ENCODE assay signal across 8 cellular contexts in the genomic region with DNA sequence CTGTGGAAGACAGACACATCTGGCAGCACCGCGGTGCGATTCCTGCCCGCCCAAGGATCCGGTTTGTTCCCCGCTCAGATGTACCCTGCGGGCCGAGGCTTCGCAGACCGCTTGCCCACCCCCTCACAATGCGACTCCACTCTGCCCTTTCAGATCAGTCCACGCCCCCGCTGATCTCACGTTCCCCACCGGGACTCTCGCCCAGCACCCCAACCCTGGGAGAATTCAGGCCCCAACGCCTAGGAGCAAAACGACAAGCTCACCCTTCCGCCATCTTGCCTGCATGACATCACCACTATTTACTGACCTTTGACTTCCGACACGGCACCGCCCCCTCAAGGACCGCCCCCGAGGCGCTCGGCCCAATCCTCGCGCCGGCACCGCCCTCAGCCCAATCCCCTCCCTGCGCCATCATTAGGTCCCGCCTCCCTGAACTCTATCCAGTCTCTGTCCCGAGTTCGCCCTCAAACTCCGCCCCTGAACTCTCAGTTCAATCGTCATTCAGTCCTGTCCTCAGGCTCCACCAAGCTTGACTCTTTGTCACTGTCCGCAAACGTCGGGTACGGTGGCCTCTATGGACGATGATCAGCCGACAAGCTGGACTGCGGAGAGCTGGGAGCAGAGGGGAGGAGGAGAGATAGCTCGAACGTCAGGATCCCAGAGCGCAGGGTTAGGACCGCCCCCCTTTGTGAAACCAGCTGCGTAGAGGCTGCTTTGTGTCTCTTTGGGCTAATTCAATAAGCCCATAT. TPM values are rescaled to one million over a fixed set of nuclear protein-coding genes. Genes with fewer than 3 reads are reported as not detected.
DNase-seq lines count a peak whose midpoint lies in the region; ATAC-seq and TF ChIP-seq lines count a peak whose summit lies in the region.

A gene with protein sequence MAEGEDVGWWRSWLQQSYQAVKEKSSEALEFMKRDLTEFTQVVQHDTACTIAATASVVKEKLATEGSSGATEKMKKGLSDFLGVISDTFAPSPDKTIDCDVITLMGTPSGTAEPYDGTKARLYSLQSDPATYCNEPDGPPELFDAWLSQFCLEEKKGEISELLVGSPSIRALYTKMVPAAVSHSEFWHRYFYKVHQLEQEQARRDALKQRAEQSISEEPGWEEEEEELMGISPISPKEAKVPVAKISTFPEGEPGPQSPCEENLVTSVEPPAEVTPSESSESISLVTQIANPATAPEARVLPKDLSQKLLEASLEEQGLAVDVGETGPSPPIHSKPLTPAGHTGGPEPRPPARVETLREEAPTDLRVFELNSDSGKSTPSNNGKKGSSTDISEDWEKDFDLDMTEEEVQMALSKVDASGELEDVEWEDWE (minus strand): TSS at position 301 of the 749 bp plus-strand sequence. CDS start 27 bp downstream, at position 274.

- no peak within 1 kb of the TSS for H2BK12ac ChIP-seq in H9 (ENCODE audit: insufficient read length, low read depth, low read length)

- DNase-seq in ELR (ENCODE audit: low read depth) (peak; percentile 99), H9 (peak; percentile 99), MG63 (peak; percentile 94), SHP77 treated with DMSO at 0.1 percent for 48 hours (lab: John Stamatoyannopoulos, UW) (peak; percentile 99), fibroblast of pulmonary artery (ENCODE audit: low read depth) (peak; percentile 99)
- peak; percentile 99 for DNase-seq in activated effector memory CD4-positive, alpha-beta T cell treated with anti-CD3 and anti-CD28 coated beads, Interleukin-2, amount 50 U/mL, for 16 hours
- DNase-seq in natural killer cell treated with Interleukin-12 subunit alpha and Interleukin-12 subunit beta and Interleukin-15 and Interleukin-18, amount 100 ng/mL, for 72 hours (ENCODE audit: low spot score), result peak; percentile 98
- peak; percentile 99 for DNase-seq in stimulated activated naive CD8-positive, alpha-beta T cell treated with anti-CD3 and anti-CD28 coated beads, Interleukin-15, Interleukin-2, amounts not matched to agents 100 U/mL and 50 U/mL, for 24 hours

- no peaks in the 10 kb centered on the region; the same call in 1 of the 2 replicates for H3K79me2 ChIP-seq in H9 (ENCODE audit: insufficient read depth, low read length)

- peaks cover 5% of the 10 kb centered on the region for H3K79me1 ChIP-seq in H9 (ENCODE audit: insufficient read depth, low read depth, low read length, poor library complexity, severe bottlenecking)

- H3K4ac ChIP-seq in H9 (ENCODE audit: low read depth, low read length), result no peak within 1 kb of the TSS; the same call in 1 of the 2 replicates

- peak within 1 kb of the TSS; percentile 91 for H3K9ac ChIP-seq in H9 (ENCODE audit: extremely low read depth, insufficient read length, low read length)

- H2BK120ac ChIP-seq in H9 (ENCODE audit: low read depth, low read length, poor library complexity, severe bottlenecking), result no peak within 1 kb of the TSS

- H3K27me3 Mint-ChIP-seq in H9 (ENCODE audit: low read depth), result no peaks in the 10 kb centered on the region
- H3K27me3 Mint-ChIP-seq in natural killer cell treated with Interleukin-12 subunit alpha and Interleukin-12 subunit beta and Interleukin-15 and Interleukin-18, amount 100 ng/mL, for 72 hours, result peaks cover 0 to 3% of the 10 kb centered on the region in 2 donors

- WGBS in H9 (ENCODE audit: extremely low coverage, insufficient read length, low lambda C conversion rate), result no CpG with 5 or more reads among the region's 48 CpGs

- peaks cover 14 to 15% of the 10 kb centered on the region in 2 experiments for H3K4me1 Mint-ChIP-seq in H9
- peaks cover 20 to 21% of the 10 kb centered on the region in 2 donors for H3K4me1 Mint-ChIP-seq in natural killer cell treated with Interleukin-12 subunit alpha and Interleukin-12 subunit beta and Interleukin-15 and Interleukin-18, amount 100 ng/mL, for 72 hours (ENCODE audit: low read depth in 2 of 2)

- peaks cover 20% of the 10 kb centered on the region for H3K36me3 ChIP-seq in MG63

- H4K20me1 ChIP-seq in H9 (ENCODE audit: control insufficient read depth, insufficient read depth, insufficient read length), result no peaks in the 10 kb centered on the region

- peaks cover 5% of the 10 kb centered on the region; the same call in 1 of the 2 replicates for H3K4me1 ChIP-seq in H9 (ENCODE audit: insufficient read depth, low read length)

- H3T11ph ChIP-seq in H9 (ENCODE audit: low read length), result no peak within 1 kb of the TSS

- peak within 1 kb of the TSS; percentile 100 for H3K27ac Mint-ChIP-seq in H9
- H3K27ac Mint-ChIP-seq in natural killer cell treated with Interleukin-12 subunit alpha and Interleukin-12 subunit beta and Interleukin-15 and Interleukin-18, amount 100 ng/mL, for 72 hours, result peak within 1 kb of the TSS; percentile 83 to 97

- no peak within 1 kb of the TSS for H2BK15ac ChIP-seq in H9 (ENCODE audit: low read depth, low read length)

- no peak within 1 kb of the TSS for H4K91ac ChIP-seq in H9 (ENCODE audit: insufficient read length, low read depth, low read length)

- peaks cover 10 to 22% (median 17%) of the 10 kb centered on the region in 3 experiments for H3K36me3 Mint-ChIP-seq in H9 (ENCODE audit: insufficient read depth in 1 of 3, low read depth in 3 of 3)
- no peaks in the 10 kb centered on the region for H3K36me3 Mint-ChIP-seq in natural killer cell treated with Interleukin-12 subunit alpha and Interleukin-12 subunit beta and Interleukin-15 and Interleukin-18, amount 100 ng/mL, for 72 hours

- H3K4me3 ChIP-seq in MG63 (peak within 1 kb of the TSS; percentile 84), fibroblast of pulmonary artery (replicated peaks; ENCODE audit: low read depth, low read length) (peak within 1 kb of the TSS; percentile 91)

- H3K18ac ChIP-seq in H9 (ENCODE audit: insufficient read length, low read depth, low read length), result peak within 1 kb of the TSS; percentile 83

- no peak within 1 kb of the TSS for H2AK5ac ChIP-seq in H9 (ENCODE audit: insufficient read length, low read length)

- peak within 1 kb of the TSS; percentile 24 for H2AFZ ChIP-seq in H9 (ENCODE audit: low read length)

- peak within 1 kb of the TSS; percentile 90 for H3K14ac ChIP-seq in H9 (ENCODE audit: insufficient read depth, low read length)

- no peak within 1 kb of the TSS for H2BK5ac ChIP-seq in H9 (ENCODE audit: insufficient read length, low read length)

- peak within 1 kb of the TSS; percentile 79 for H4K5ac ChIP-seq in H9 (ENCODE audit: insufficient read length, low read depth, low read length)

- H3K9me3 ChIP-seq in H9 (ENCODE audit: control insufficient read depth, low read depth, low read length), result no peaks in the 10 kb centered on the region
- H3K9me3 ChIP-seq in MG63, result no peaks in the 10 kb centered on the region

- peak within 1 kb of the TSS; percentile 83 for H3K4me2 ChIP-seq in H9 (ENCODE audit: insufficient read depth, insufficient read length, low read length)

- H3K27ac ChIP-seq in H9 (ENCODE audit: insufficient read length, low read depth, low read length), result peak within 1 kb of the TSS; percentile 81

- H3K9me3 Mint-ChIP-seq in H9, result peaks cover 4 to 8% of the 10 kb centered on the region in 2 experiments; a peak in 4 of 5 replicates
- H3K9me3 Mint-ChIP-seq in natural killer cell treated with Interleukin-12 subunit alpha and Interleukin-12 subunit beta and Interleukin-15 and Interleukin-18, amount 100 ng/mL, for 72 hours, result no peaks in the 10 kb centered on the region

- no peak within 1 kb of the TSS for H3K23ac ChIP-seq in H9 (ENCODE audit: insufficient read length, low read depth, low read length)

- H2BK20ac ChIP-seq in H9 (ENCODE audit: low read depth, low read length, poor library complexity, severe bottlenecking), result no peak within 1 kb of the TSS

- ATAC-seq in natural killer cell treated with Interleukin-12 subunit alpha and Interleukin-12 subunit beta and Interleukin-15 and Interleukin-18, amount 100 ng/mL, for 72 hours, result peak; percentile 99
- ATAC-seq in stimulated activated naive CD8-positive, alpha-beta T cell treated with anti-CD3 and anti-CD28 coated beads, Interleukin-15, Interleukin-2, amounts not matched to agents 100 U/mL and 50 U/mL, for 24 hours, result peak; percentile 99

- peaks cover 4% of the 10 kb centered on the region for H3K23me2 ChIP-seq in H9 (ENCODE audit: insufficient read length, low read depth, low read length, poor library complexity, severe bottlenecking)

- H3K56ac ChIP-seq in H9 (ENCODE audit: insufficient read length, low read depth, low read length), result peak within 1 kb of the TSS; percentile 13

- peak within 1 kb of the TSS; percentile 100 for H3K4me3 Mint-ChIP-seq in H9
- peak within 1 kb of the TSS; percentile 97 for H3K4me3 Mint-ChIP-seq in natural killer cell treated with Interleukin-12 subunit alpha and Interleukin-12 subunit beta and Interleukin-15 and Interleukin-18, amount 100 ng/mL, for 72 hours

- TF ChIP-seq CTCF in H9 (conservative IDR thresholded peaks at IDR 0.05) (no peak), fibroblast of pulmonary artery (IDR thresholded peaks at IDR 0.05; ENCODE audit: low read length, missing control alignments) (no peak)

- H4K8ac ChIP-seq in H9 (replicated peaks; ENCODE audit: insufficient read length, low read depth, low read length), result no peak within 1 kb of the TSS

- H3K27me3 ChIP-seq in H9 (ENCODE audit: insufficient read depth, low read length) (no peaks in the 10 kb centered on the region), MG63 (no peaks in the 10 kb centered on the region)

RNA-seq across cellular contexts. Expression of the gene that starts here (rescaled TPM):
- total RNA-seq in H9 (2021), result 50.7 and 52.6 TPM in 2 replicates
- total RNA-seq in MG63 (2014; rRNA removed; shearing (Covaris generic); ENCODE audit: low replicate concordance), result 35.8 and 52.2 TPM in 2 replicates
- total RNA-seq in natural killer cell treated with Interleukin-12 subunit alpha and Interleukin-12 subunit beta and Interleukin-15 and Interleukin-18, amount 100 ng/mL, for 72 hours, result 10 to 100 TPM; 55.6 to 68.2 TPM

Comparison
In these comparisons a context has a peak if more than half of its experiments do, and no peak if none do; other contexts are left out.
1. Peak in every context shown above with its lines: DNase-seq, ATAC-seq, H3K4me3 ChIP-seq and H3K27ac ChIP-seq.